Comparison of ENCODE assay signal across 1 cellular context in genomic region chr12:6294533-6295186, GRCh38.
TF ChIP-seq lines count a peak whose summit lies in the region.

No MANE protein-coding gene starts in this region.

TF ChIP-seq in GM12878, 131 proteins besides CTCF, POLR2A, EP300 and RAD21 (continued from another document):
- TF ChIP-seq, protein P1, sequence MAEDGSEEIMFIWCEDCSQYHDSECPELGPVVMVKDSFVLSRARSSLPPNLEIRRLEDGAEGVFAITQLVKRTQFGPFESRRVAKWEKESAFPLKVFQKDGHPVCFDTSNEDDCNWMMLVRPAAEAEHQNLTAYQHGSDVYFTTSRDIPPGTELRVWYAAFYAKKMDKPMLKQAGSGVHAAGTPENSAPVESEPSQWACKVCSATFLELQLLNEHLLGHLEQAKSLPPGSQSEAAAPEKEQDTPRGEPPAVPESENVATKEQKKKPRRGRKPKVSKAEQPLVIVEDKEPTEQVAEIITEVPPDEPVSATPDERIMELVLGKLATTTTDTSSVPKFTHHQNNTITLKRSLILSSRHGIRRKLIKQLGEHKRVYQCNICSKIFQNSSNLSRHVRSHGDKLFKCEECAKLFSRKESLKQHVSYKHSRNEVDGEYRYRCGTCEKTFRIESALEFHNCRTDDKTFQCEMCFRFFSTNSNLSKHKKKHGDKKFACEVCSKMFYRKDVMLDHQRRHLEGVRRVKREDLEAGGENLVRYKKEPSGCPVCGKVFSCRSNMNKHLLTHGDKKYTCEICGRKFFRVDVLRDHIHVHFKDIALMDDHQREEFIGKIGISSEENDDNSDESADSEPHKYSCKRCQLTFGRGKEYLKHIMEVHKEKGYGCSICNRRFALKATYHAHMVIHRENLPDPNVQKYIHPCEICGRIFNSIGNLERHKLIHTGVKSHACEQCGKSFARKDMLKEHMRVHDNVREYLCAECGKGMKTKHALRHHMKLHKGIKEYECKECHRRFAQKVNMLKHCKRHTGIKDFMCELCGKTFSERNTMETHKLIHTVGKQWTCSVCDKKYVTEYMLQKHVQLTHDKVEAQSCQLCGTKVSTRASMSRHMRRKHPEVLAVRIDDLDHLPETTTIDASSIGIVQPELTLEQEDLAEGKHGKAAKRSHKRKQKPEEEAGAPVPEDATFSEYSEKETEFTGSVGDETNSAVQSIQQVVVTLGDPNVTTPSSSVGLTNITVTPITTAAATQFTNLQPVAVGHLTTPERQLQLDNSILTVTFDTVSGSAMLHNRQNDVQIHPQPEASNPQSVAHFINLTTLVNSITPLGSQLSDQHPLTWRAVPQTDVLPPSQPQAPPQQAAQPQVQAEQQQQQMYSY (CRISPR knock-in tag; IDR thresholded peaks at IDR 0.05) = no peak
- TF ChIP-seq MXI1 (IDR thresholded peaks at IDR 0.05; ENCODE audit: low read depth, low read length) (no peak), CREB1 (IDR thresholded peaks at IDR 0.05; ENCODE audit: low read depth) (no peak), CEBPB (IDR thresholded peaks at IDR 0.05; ENCODE audit: borderline replicate concordance in 1 of 2, low read depth in 2 of 2, low read length in 2 of 2) (no peak), GATAD2B (conservative IDR thresholded peaks at IDR 0.05; ENCODE audit: low read depth) (no peak), E2F4 (IDR thresholded peaks at IDR 0.05; ENCODE audit: low read depth, low read length) (no peak), ETV6 (conservative IDR thresholded peaks at IDR 0.05 in 1 of 2, IDR thresholded peaks at IDR 0.05 in 1 of 2; ENCODE audit: borderline replicate concordance in 1 of 2, low read depth in 1 of 2) (no peak), MTA3 (IDR thresholded peaks at IDR 0.05; ENCODE audit: borderline replicate concordance, low read length) (no peak), ZNF207 (IDR thresholded peaks at IDR 0.05; ENCODE audit: borderline replicate concordance) (no peak), SUPT20H (IDR thresholded peaks at IDR 0.05; ENCODE audit: borderline replicate concordance, control insufficient read depth, low read depth, low read length) (no peak)
- TF ChIP-seq, protein P2, sequence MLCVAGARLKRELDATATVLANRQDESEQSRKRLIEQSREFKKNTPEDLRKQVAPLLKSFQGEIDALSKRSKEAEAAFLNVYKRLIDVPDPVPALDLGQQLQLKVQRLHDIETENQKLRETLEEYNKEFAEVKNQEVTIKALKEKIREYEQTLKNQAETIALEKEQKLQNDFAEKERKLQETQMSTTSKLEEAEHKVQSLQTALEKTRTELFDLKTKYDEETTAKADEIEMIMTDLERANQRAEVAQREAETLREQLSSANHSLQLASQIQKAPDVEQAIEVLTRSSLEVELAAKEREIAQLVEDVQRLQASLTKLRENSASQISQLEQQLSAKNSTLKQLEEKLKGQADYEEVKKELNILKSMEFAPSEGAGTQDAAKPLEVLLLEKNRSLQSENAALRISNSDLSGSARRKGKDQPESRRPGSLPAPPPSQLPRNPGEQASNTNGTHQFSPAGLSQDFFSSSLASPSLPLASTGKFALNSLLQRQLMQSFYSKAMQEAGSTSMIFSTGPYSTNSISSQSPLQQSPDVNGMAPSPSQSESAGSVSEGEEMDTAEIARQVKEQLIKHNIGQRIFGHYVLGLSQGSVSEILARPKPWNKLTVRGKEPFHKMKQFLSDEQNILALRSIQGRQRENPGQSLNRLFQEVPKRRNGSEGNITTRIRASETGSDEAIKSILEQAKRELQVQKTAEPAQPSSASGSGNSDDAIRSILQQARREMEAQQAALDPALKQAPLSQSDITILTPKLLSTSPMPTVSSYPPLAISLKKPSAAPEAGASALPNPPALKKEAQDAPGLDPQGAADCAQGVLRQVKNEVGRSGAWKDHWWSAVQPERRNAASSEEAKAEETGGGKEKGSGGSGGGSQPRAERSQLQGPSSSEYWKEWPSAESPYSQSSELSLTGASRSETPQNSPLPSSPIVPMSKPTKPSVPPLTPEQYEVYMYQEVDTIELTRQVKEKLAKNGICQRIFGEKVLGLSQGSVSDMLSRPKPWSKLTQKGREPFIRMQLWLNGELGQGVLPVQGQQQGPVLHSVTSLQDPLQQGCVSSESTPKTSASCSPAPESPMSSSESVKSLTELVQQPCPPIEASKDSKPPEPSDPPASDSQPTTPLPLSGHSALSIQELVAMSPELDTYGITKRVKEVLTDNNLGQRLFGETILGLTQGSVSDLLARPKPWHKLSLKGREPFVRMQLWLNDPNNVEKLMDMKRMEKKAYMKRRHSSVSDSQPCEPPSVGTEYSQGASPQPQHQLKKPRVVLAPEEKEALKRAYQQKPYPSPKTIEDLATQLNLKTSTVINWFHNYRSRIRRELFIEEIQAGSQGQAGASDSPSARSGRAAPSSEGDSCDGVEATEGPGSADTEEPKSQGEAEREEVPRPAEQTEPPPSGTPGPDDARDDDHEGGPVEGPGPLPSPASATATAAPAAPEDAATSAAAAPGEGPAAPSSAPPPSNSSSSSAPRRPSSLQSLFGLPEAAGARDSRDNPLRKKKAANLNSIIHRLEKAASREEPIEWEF (IDR thresholded peaks at IDR 0.05; ENCODE audit: insufficient replicate concordance, low read depth, low read length) = no peak
- TF ChIP-seq, protein P3, sequence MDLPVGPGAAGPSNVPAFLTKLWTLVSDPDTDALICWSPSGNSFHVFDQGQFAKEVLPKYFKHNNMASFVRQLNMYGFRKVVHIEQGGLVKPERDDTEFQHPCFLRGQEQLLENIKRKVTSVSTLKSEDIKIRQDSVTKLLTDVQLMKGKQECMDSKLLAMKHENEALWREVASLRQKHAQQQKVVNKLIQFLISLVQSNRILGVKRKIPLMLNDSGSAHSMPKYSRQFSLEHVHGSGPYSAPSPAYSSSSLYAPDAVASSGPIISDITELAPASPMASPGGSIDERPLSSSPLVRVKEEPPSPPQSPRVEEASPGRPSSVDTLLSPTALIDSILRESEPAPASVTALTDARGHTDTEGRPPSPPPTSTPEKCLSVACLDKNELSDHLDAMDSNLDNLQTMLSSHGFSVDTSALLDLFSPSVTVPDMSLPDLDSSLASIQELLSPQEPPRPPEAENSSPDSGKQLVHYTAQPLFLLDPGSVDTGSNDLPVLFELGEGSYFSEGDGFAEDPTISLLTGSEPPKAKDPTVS (IDR thresholded peaks at IDR 0.05; ENCODE audit: low read depth, low read length) = no peak
- TF ChIP-seq, protein P4, sequence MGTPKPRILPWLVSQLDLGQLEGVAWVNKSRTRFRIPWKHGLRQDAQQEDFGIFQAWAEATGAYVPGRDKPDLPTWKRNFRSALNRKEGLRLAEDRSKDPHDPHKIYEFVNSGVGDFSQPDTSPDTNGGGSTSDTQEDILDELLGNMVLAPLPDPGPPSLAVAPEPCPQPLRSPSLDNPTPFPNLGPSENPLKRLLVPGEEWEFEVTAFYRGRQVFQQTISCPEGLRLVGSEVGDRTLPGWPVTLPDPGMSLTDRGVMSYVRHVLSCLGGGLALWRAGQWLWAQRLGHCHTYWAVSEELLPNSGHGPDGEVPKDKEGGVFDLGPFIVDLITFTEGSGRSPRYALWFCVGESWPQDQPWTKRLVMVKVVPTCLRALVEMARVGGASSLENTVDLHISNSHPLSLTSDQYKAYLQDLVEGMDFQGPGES (IDR thresholded peaks at IDR 0.05) = no peak
TF ChIP-seq in GM12878: peak in this region for 0.
